Comparison of ENCODE assay signal across 34 cellular contexts in genomic region chrX:42017971-42018370, GRCh38.
"Had no signal": no experiment of that assay in that cellular context is flagged by ENCODE, and none has a peak within 500 bp of the region (broad histone marks: within the 10 kb centered on the region; RNA-seq: fewer than 3 reads in every experiment).

No MANE protein-coding gene starts in this region.

- H3K4me3 ChIP-seq: breast epithelium, PC-9, SK-N-MC had no signal

- H3K4me1 ChIP-seq: breast epithelium had no signal

- H3K27ac ChIP-seq: breast epithelium, PC-9, SK-N-MC, WERI-Rb-1 had no signal

- H2AFZ ChIP-seq: PC-9 had no signal

- ATAC-seq: activated CD8-positive, alpha-beta memory T cell treated with anti-CD3 and anti-CD28 coated beads, Interleukin-2, amount 10 ng/mL, durations not matched to agents 7 days and 5 days; activated naive CD8-positive, alpha-beta T cell treated with anti-CD3 and anti-CD28 coated beads, Interleukin-2, amount 50 U/mL, for 24 hours had no signal

- DNase-seq: activated CD4-positive, alpha-beta memory T cell treated with anti-CD3 and anti-CD28 coated beads, Interleukin-2, amount 10 ng/mL, durations not matched to agents 7 days and 5 days; activated CD4-positive, alpha-beta T cell treated with anti-CD3 and anti-CD28 coated beads for 1 hour; activated CD4-positive, alpha-beta T cell treated with anti-CD3 and anti-CD28 coated beads for 48 hours; activated CD4-positive, CD25-positive, alpha-beta regulatory T cell; activated CD8-positive, alpha-beta memory T cell treated with anti-CD3 and anti-CD28 coated beads for 24 hours; activated CD8-positive, alpha-beta memory T cell treated with anti-CD3 and anti-CD28 coated beads, Interleukin-2, amount 10 ng/mL, durations not matched to agents 7 days and 5 days; activated CD8-positive, alpha-beta memory T cell treated with anti-CD3 and anti-CD28 coated beads, Interleukin-2, amount 50 U/mL, for 48 hours; activated effector memory CD4-positive, alpha-beta T cell treated with Interleukin-2 at 50 U/mL for 16 hours; activated naive CD4-positive, alpha-beta T cell treated with anti-CD3 and anti-CD28 coated beads, Interleukin-2, amount 10 ng/mL, durations not matched to agents 7 days and 5 days; activated naive CD8-positive, alpha-beta T cell treated with anti-CD3 and anti-CD28 coated beads, Interleukin-2, amount 50 U/mL, for 24 hours; activated T-cell treated with anti-CD3 and anti-CD28 coated beads, Interleukin-2, amount 50 U/mL, for 48 hours; anterior cingulate cortex; caudate nucleus; cerebellar nuclear complex; Kasumi-1; MM.1S; MV-4-11; NCI-H1092; NCI-H1417; NCI-H146; NCI-H187; NCI-H2029 treated with DMSO at 0.1 percent for 48 hours; NCI-H2107; NCI-H2171; NCI-H510A; NCI-H526; NCI-H748 treated with DMSO at 0.1 percent for 48 hours; NK-92 treated with Interleukin-12 subunit alpha and Interleukin-12 subunit beta, amount 100 ng/mL, for 24 hours; PC-9; Right ventricle myocardium superior; T1000; WERI-Rb-1 had no signal

- H3K36me3 ChIP-seq: breast epithelium, WERI-Rb-1 had no signal

- H3K4me2 ChIP-seq: PC-9 had no signal

- H3K9me3 ChIP-seq: breast epithelium had no signal
